Comparison of ENCODE assay signal across 27 cellular contexts in the genomic region with DNA sequence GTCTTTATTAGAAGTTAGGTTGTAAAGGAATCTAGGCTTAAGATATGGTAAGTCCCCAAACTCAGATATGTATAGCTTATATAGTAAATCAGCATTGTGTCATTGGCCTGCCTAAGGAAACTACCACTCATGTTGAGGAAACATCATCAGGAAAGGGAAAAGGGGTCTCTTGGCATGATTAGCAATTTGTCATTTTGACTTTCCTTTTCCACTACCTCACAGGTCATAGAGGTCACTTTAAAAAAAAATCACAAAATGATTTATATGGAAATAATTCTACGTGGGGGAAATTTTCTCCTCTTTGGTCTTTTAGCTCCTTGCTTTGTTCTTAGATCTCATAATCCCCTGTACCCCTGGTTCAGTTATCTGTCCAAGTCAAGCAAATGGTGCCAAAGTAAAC.
"Had no signal": no experiment of that assay in that cellular context is flagged by ENCODE, and none has a peak within 500 bp of the region (broad histone marks: within the 10 kb centered on the region; RNA-seq: fewer than 3 reads in every experiment).

No MANE protein-coding gene starts in this region.

- H3K36me3 ChIP-seq: neutrophil, pancreas, prostate gland, thyroid gland had no signal

- H3K27me3 ChIP-seq: neutrophil, pancreas, right lobe of liver, sigmoid colon, stomach, thyroid gland, tibial nerve, upper lobe of left lung, vagina had no signal

- DNase-seq: nephron progenitor cell; nucleus accumbens; pancreas; right cardiac atrium; right lobe of liver; sigmoid colon; small intestine; stimulated activated CD4-positive, alpha-beta T cell treated with anti-CD3 and anti-CD28 coated beads, Interleukin-15, amount 100 ng/mL, for 24 hours; stimulated activated CD4-positive, alpha-beta T cell treated with anti-CD3 and anti-CD28 coated beads, Interleukin-2, amount 100 ng/mL, for 24 hours; stimulated activated CD4-positive, alpha-beta T cell treated with anti-CD3 and anti-CD28 coated beads, Interleukin-2, amount 100 ng/mL, for 48 hours; stimulated activated CD4-positive, alpha-beta T cell treated with anti-CD3 and anti-CD28 coated beads, Interleukin-4, amount 100 ng/mL, for 24 hours; stimulated activated naive B cell treated with anti-CD40 and anti-IgM and Interleukin-4, amounts not matched to agents 10 μg/mL and 1 μg/mL and 100 μg/mL, for 72 hours; stimulated activated naive CD4-positive, alpha-beta T cell treated with Interleukin-2 at 50 U/mL for 16 hours; stomach; thyroid gland; trophoblast cell; upper lobe of left lung had no signal

- H3K27ac Mint-ChIP-seq: natural killer cell treated with Interleukin-12 subunit alpha and Interleukin-12 subunit beta and Interleukin-15 and Interleukin-18, amount 100 ng/mL, for 72 hours; nephron progenitor cell; stimulated activated effector memory CD8-positive, alpha-beta T cell treated with anti-CD3 and anti-CD28 coated beads, Interleukin-12 subunit alpha, Interleukin-12 subunit beta, amount 100 ng/mL, for 72 hours; stimulated activated naive B cell treated with anti-CD40 and anti-IgM and Interleukin-4, amounts not matched to agents 10 μg/mL and 1 μg/mL and 100 μg/mL, for 72 hours; stimulated activated naive CD8-positive, alpha-beta T cell treated with anti-CD3 and anti-CD28 coated beads, Interleukin-15, Interleukin-2, amounts not matched to agents 100 ng/mL and 50 ng/mL, for 24 hours had no signal

- ATAC-seq: natural killer cell treated with Interleukin-12 subunit alpha and Interleukin-12 subunit beta and Interleukin-15 and Interleukin-18, amount 100 ng/mL, for 72 hours; pancreas; right cardiac atrium; right lobe of liver; stimulated activated effector memory CD8-positive, alpha-beta T cell treated with anti-CD3 and anti-CD28 coated beads, Interleukin-12 subunit alpha, Interleukin-12 subunit beta, amount 100 ng/mL, for 72 hours; stimulated activated naive B cell treated with anti-CD40 and anti-IgM and Interleukin-4, amounts not matched to agents 10 μg/mL and 1 μg/mL and 100 μg/mL, for 72 hours had no signal

- H3K9me3 ChIP-seq: neutrophil, prostate gland, right lobe of liver, sigmoid colon, thyroid gland, vagina had no signal

- H3K4me1 ChIP-seq: pancreas, prostate gland, sigmoid colon, thyroid gland, tibial nerve, upper lobe of left lung, vagina had no signal

- H3K4me3 ChIP-seq: pancreas, prostate gland, right lobe of liver, sigmoid colon, stomach, thoracic aorta, thyroid gland, tibial nerve, upper lobe of left lung, vagina had no signal

- H3K27ac ChIP-seq: neutrophil, pancreas, prostate gland, right lobe of liver, sigmoid colon, stomach, thoracic aorta, thyroid gland, tibial nerve, upper lobe of left lung, vagina had no signal

- H3K9me3 Mint-ChIP-seq: natural killer cell treated with Interleukin-12 subunit alpha and Interleukin-12 subunit beta and Interleukin-15 and Interleukin-18, amount 100 ng/mL, for 72 hours had no signal

- H3K27me3 Mint-ChIP-seq: natural killer cell treated with Interleukin-12 subunit alpha and Interleukin-12 subunit beta and Interleukin-15 and Interleukin-18, amount 100 ng/mL, for 72 hours; stimulated activated naive B cell treated with anti-CD40 and anti-IgM and Interleukin-4, amounts not matched to agents 10 μg/mL and 1 μg/mL and 100 μg/mL, for 72 hours; stimulated activated naive CD8-positive, alpha-beta T cell treated with anti-CD3 and anti-CD28 coated beads, Interleukin-15, Interleukin-2, amounts not matched to agents 100 ng/mL and 50 ng/mL, for 24 hours had no signal

- FAIRE-seq: urothelium cell line had no signal

- H3K4me1 Mint-ChIP-seq: stimulated activated effector memory CD8-positive, alpha-beta T cell treated with anti-CD3 and anti-CD28 coated beads, Interleukin-12 subunit alpha, Interleukin-12 subunit beta, amount 100 ng/mL, for 72 hours; stimulated activated naive B cell treated with anti-CD40 and anti-IgM and Interleukin-4, amounts not matched to agents 10 μg/mL and 1 μg/mL and 100 μg/mL, for 72 hours had no signal

- H3K4me3 Mint-ChIP-seq: natural killer cell treated with Interleukin-12 subunit alpha and Interleukin-12 subunit beta and Interleukin-15 and Interleukin-18, amount 100 ng/mL, for 72 hours; nephron progenitor cell; neural crest cell; stimulated activated effector memory CD8-positive, alpha-beta T cell treated with anti-CD3 and anti-CD28 coated beads, Interleukin-12 subunit alpha, Interleukin-12 subunit beta, amount 100 ng/mL, for 72 hours; stimulated activated naive B cell treated with anti-CD40 and anti-IgM and Interleukin-4, amounts not matched to agents 10 μg/mL and 1 μg/mL and 100 μg/mL, for 72 hours; stimulated activated naive CD8-positive, alpha-beta T cell treated with anti-CD3 and anti-CD28 coated beads, Interleukin-15, Interleukin-2, amounts not matched to agents 100 ng/mL and 50 ng/mL, for 24 hours had no signal
